ENCODE assay signal across 1 cellular context in the genomic region with DNA sequence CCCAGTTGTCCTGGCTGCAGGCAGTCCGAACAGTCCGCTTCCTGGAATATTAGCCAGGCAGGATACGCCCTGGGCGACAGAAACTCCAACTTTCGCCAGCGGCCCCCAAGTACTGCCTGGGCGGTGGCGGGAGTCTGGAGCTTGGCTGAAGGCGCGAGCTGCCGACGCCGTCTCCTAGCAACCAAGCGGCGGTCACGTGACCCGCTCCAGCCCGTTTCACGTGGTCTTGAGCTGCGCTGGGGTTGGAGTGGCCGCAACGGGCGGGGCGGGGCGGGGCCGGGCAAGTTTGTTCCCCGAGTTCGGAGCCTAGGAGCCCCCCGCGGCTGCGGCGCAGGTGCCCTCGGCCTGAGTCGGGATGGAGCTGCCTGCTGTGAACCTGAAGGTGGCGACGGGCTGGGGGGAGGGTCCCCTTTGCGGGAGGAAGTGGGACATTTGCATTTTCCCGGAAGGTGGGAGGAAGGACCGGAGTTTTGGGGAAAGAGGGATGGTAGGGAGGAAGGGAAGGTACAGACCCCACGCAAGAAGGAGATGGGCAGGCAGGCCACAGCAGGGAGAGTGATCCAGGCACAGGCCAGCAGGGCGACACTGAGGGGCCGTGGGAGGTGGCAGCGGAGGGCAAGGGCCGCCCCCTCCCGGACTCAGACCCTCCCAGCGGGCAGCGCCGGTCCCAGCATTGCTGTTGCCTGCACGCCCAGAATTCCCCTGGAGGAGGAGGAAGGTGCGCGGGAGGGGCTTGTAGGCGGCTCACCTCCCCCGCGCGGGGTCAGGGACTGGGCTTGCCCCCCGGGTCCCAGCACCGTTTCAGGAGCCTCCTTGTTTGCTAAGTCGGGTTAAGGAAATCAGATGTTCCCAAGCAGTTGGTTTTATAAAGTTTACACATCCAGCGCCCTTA.
TF ChIP-seq lines count a peak whose summit lies in the region.

A gene with protein sequence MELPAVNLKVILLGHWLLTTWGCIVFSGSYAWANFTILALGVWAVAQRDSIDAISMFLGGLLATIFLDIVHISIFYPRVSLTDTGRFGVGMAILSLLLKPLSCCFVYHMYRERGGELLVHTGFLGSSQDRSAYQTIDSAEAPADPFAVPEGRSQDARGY (plus strand): TSS at position 283 of the 892 bp plus-strand sequence. CDS start 73 bp downstream, at position 356.

TF ChIP-seq in IMR-90, 13 proteins besides CTCF, POLR2A, EP300 and RAD21 (continued from another document):
- TF ChIP-seq CHD1 (IDR thresholded peaks at IDR 0.05; ENCODE audit: low read depth, low read length): no peak
- TF ChIP-seq BHLHE40 (IDR thresholded peaks at IDR 0.05; ENCODE audit: low read depth, low read length): peak; percentile 74
- TF ChIP-seq SMC3 (IDR thresholded peaks at IDR 0.05; ENCODE audit: low read depth, low read length): no peak
- peak; percentile 87 for TF ChIP-seq MXI1 (IDR thresholded peaks at IDR 0.05; ENCODE audit: borderline replicate concordance, low read depth, low read length)
- TF ChIP-seq RCOR1 (IDR thresholded peaks at IDR 0.05; ENCODE audit: insufficient replicate concordance, low read length): no peak
- TF ChIP-seq MAFK (IDR thresholded peaks at IDR 0.05; ENCODE audit: low read depth, low read length): no peak
- no peak for TF ChIP-seq ELK1 (IDR thresholded peaks at IDR 0.05; ENCODE audit: borderline replicate concordance, low read depth, low read length)
- peak; percentile 42; the same call in 1 of the 2 replicates for TF ChIP-seq MAZ (IDR thresholded peaks at IDR 0.05; ENCODE audit: borderline replicate concordance, low read depth, low read length)
- TF ChIP-seq RFX5 (IDR thresholded peaks at IDR 0.05; ENCODE audit: low read depth, low read length): no peak
- no peak for TF ChIP-seq CEBPB (IDR thresholded peaks at IDR 0.05; ENCODE audit: low read depth, low read length)
- no peak for TF ChIP-seq NFE2L2 (IDR thresholded peaks at IDR 0.05; ENCODE audit: low read depth, low read length)
